Comparison of ENCODE assay signal across 9 cellular contexts in genomic region chr1:85611856-85612255, GRCh38. TPM values are rescaled to one million over a fixed set of nuclear protein-coding genes. Genes with fewer than 3 reads are reported as not detected.
DNase-seq lines count a peak whose midpoint lies in the region; ATAC-seq and TF ChIP-seq lines count a peak whose summit lies in the region.
"Had no signal": no experiment of that assay in that cellular context is flagged by ENCODE, and none has a peak within 500 bp of the region (broad histone marks: within the 10 kb centered on the region; RNA-seq: fewer than 3 reads in every experiment).

No MANE protein-coding gene starts in this region.

- H3K27me3 ChIP-seq in ACC112 (ENCODE audit: insufficient read depth, low read length) (no peaks in the 10 kb centered on the region), Panc1 (ENCODE audit: control insufficient read depth, insufficient read depth, low read length) (no peaks in the 10 kb centered on the region), dorsolateral prefrontal cortex (peaks cover 0 to 6% (median 0%) of the 10 kb centered on the region in 45 donors)

- H3K9me3 ChIP-seq in Panc1 (ENCODE audit: control insufficient read depth, insufficient read depth, low read depth, low read length) = 0 out of 2 replicates have a peak, but pooled peaks cover 3% of the 10 kb centered on the region

- no peaks in the 10 kb centered on the region for H3K79me2 ChIP-seq in ACC112 (ENCODE audit: control insufficient read depth, insufficient read depth, low read length, unreplicated experiment)

- DNase-seq in Panc1 (ENCODE audit: low read depth, low spot score) (peak; percentile 41), fibroblast of gingiva (ENCODE audit: low read depth) (peak; percentile 99), myocyte (ENCODE audit: low read depth) (peak; percentile 97), dorsolateral prefrontal cortex (no peak), GM10266 (ENCODE audit: extremely low spot score) (no peak)
- DNase-seq in activated naive CD4-positive, alpha-beta T cell (lab: John Stamatoyannopoulos, UW) = no peak
- DNase-seq: NCI-H526 had no signal

- H3K4me1 ChIP-seq in ACC112 (ENCODE audit: control insufficient read depth, insufficient read depth, low read length, unreplicated experiment) = peaks cover 72% of the 10 kb centered on the region
- peaks cover 42% of the 10 kb centered on the region for H3K4me1 ChIP-seq in Panc1 (ENCODE audit: control insufficient read depth, insufficient read depth, low read length)

- peak overlapping the region; percentile 39; the same call in 1 of the 2 replicates for H3K4me3 ChIP-seq in ACC112 (ENCODE audit: low read depth, low read length)
- H3K4me3 ChIP-seq in Panc1 (ENCODE audit: low read depth in 2 of 2, low read length in 2 of 2) = no peak overlapping the region
- H3K4me3 ChIP-seq in dorsolateral prefrontal cortex = no peak overlapping the region

- intact Hi-C loops in Panc1 (cut with micrococcal nuclease; ENCODE audit: unreplicated experiment) (no loop called here), dorsolateral prefrontal cortex (cut with DNase I) (no loop called here)

- H2AFZ ChIP-seq in ACC112 (ENCODE audit: low read length, unreplicated experiment) = no peak overlapping the region

- TF ChIP-seq CTCF in Panc1 (IDR thresholded peaks at IDR 0.05) (no peak), dorsolateral prefrontal cortex (IDR thresholded peaks at IDR 0.05 in 54 of 56, conservative IDR thresholded peaks at IDR 0.05 in 2 of 56; ENCODE audit: low read depth in 1 of 56, partially characterized antibody in 56 of 56) (no peak), GM10266 (IDR thresholded peaks at IDR 0.05; ENCODE audit: control insufficient read depth, insufficient read depth, low read depth, missing control alignments) (no peak)

- ATAC-seq in Panc1 (peak; percentile 43), HG02642 (IDR thresholded peaks at IDR 0.05; ENCODE audit: poor library complexity, unreplicated experiment) (no peak)

- POLR2A ChIA-PET in Panc1 (lab: Charles Lee) = interaction anchor here (0.6 to 1.6 kb wide), 3 partner anchors 28 to 310 kb away, joined by 3 to 5 read pairs (median 3); no protein-coding TSS in a partner anchor

- H3K27ac ChIP-seq in ACC112 (ENCODE audit: low read depth, low read length) (peak overlapping the region; percentile 99), Panc1 (ENCODE audit: low read length) (peak overlapping the region; percentile 98), dorsolateral prefrontal cortex (no peak overlapping the region)

- no TSS peak for BruUV-seq in Panc1 (replicated peaks; lab: Mats Ljungman, UMichigan)

- in situ Hi-C loops in Panc1 (cut with HindIII; ENCODE audit: low pct_unique_long_range_greater_than_20kb, low sequenced_read_pairs) = no loop called here

- CTCF ChIA-PET in Panc1 (lab: Charles Lee) = no interaction called here

- H3K36me3 ChIP-seq in ACC112 (ENCODE audit: insufficient read depth, low read length) (peaks cover 3% of the 10 kb centered on the region), Panc1 (ENCODE audit: control insufficient read depth, insufficient read depth, low read length) (no peaks in the 10 kb centered on the region)

RNA-seq across cellular contexts. Expression of gene CCN1, which starts 31.3 kb away (rescaled TPM):
- total RNA-seq in Panc1 (2021; ENCODE audit: unreplicated experiment) (355 TPM), myocyte (11.9 and 12.5 TPM in 2 replicates), dorsolateral prefrontal cortex (100 to 1,000 TPM in 1 of 120 experiments, 10 to 100 TPM in 102, 1 to 10 TPM in 17; 5.9 to 119 (median 14.1) TPM)
- 366 TPM for polyA plus RNA-seq in Panc1 (2012; ENCODE audit: insufficient read length)
- 296 TPM for polyA plus RNA-seq in myocyte (2012)

Comparison
In these comparisons a context has a peak if more than half of its experiments do, and no peak if none do; other contexts are left out.
1. H3K27ac ChIP-seq: peak in ACC112 (single experiment) and Panc1 (single experiment); none in dorsolateral prefrontal cortex (0 of 59).
2. DNase-seq: peak in Panc1 (single experiment), fibroblast of gingiva (single experiment) and myocyte (single experiment); none in dorsolateral prefrontal cortex (0 of 10), activated naive CD4-positive, alpha-beta T cell (0 of 4) and GM10266 (single experiment).